In the genomic region with DNA sequence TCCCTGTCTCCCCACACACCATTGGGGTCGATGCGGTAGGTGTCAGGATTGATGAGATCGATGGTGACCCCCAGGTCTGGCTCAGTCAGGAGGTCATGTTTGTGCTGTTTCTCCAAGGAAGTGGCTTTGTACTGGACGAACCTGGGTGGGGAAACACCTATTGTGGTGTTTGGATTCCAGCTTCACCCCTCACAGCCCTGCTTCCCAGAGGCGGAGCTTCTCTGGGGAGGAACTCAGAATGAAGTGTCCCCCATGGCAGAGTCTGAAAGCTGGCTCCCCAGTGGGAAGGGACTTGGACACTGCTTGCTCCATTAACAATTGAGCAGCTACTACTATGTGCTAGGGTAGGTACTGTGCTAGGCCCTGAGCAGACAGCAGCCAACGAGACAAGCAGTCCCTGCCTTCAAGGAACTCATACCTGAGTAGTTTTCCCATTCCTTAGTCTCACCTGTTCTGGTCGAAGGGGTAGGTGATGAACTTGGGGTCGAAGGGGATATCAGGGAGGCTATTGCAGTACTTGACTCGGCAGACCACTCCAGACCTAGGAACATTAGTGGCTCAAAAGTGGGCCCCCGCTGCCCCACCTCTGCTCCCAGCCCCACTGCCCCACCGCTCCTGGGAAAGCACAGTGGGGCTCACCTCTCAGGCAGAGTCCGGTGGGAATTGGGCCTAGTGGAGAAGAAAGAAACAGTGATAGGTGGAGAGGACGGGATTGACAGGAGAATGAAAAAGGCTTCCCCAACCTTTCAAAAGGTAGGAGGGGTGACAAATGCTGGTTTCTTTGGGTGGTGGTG, we compare ENCODE assay signal across 8 cellular contexts. TPM values are rescaled to one million over a fixed set of nuclear protein-coding genes. Genes with fewer than 3 reads are reported as not detected.
A peak's percentile ranks its signal among the peaks of the same experiment; 100 is the strongest.
DNase-seq lines count a peak whose midpoint lies in the region; ATAC-seq and TF ChIP-seq lines count a peak whose summit lies in the region.

No MANE protein-coding gene starts in this region.

- CTCF ChIA-PET in HEK293 (lab: Yijun Ruan, JAX) = interaction anchor here (0.6 to 2.5 kb wide), 4 partner anchors 12 to 57 kb away, joined by 3 to 10 read pairs (median 3); no protein-coding TSS in a partner anchor

- peak overlapping the region; percentile 99 to 100 (median 100) for H3K9ac ChIP-seq in skeletal muscle tissue (ENCODE audit: low read depth in 1 of 3, low read length in 3 of 3)

- H3K9me3 ChIP-seq in HEK293 (ENCODE audit: control insufficient read depth, insufficient read depth, low read depth, low read length) = no peaks in the 10 kb centered on the region
- no peaks in the 10 kb centered on the region for H3K9me3 ChIP-seq in skeletal muscle tissue (ENCODE audit: control insufficient read depth in 3 of 3, low read length in 3 of 3)

- DNase-seq in foreskin fibroblast (no peak), AML-193 (lab: John Stamatoyannopoulos, UW) (no peak), NCI-H345 treated with DMSO at 0.1 percent for 48 hours (lab: John Stamatoyannopoulos, UW; ENCODE audit: unreplicated experiment) (no peak)

- H3K4me3 ChIP-seq in HEK293 (ENCODE audit: low read depth, low read length) = peak overlapping the region; percentile 68
- peak overlapping the region; percentile 93 to 100 for H3K4me3 ChIP-seq in foreskin fibroblast (ENCODE audit: low read depth in 1 of 2, low read length in 2 of 2)
- peak overlapping the region; percentile 92 to 100 (median 99) for H3K4me3 ChIP-seq in skeletal muscle tissue (ENCODE audit: low read length in 3 of 3)

- TF ChIP-seq CTCF in HEK293 (tag by site-specific recombination; IDR thresholded peaks at IDR 0.05) (no peak), VCaP (conservative IDR thresholded peaks at IDR 0.05) (no peak), foreskin fibroblast (IDR thresholded peaks at IDR 0.05; ENCODE audit: low read depth, low read length) (no peak)

- peaks cover 21% of the 10 kb centered on the region for H3K4me1 ChIP-seq in HEK293 (ENCODE audit: control insufficient read depth, insufficient read depth, low read length)
- H3K4me1 ChIP-seq in skeletal muscle tissue (ENCODE audit: control insufficient read depth in 3 of 3, insufficient read depth in 3 of 3, low read length in 3 of 3) = peaks cover 21 to 32% (median 21%) of the 10 kb centered on the region in 3 donors

- POLR2A ChIA-PET in HEK293 (lab: Yijun Ruan, JAX) = interaction anchor here (0.5 to 5.3 kb wide), 5 partner anchors 13 to 54 kb away, joined by 4 to 175 read pairs (median 6); a partner anchor contains a TSS

- peaks cover 62 to 70% of the 10 kb centered on the region in 2 experiments for H3K36me3 ChIP-seq in HEK293 (ENCODE audit: control insufficient read depth in 2 of 2, insufficient read depth in 1 of 2, low read length in 2 of 2)
- H3K36me3 ChIP-seq in skeletal muscle tissue (ENCODE audit: control insufficient read depth in 3 of 3, insufficient read depth in 3 of 3, low read length in 3 of 3) = peaks cover 49 to 60% (median 50%) of the 10 kb centered on the region in 3 donors

- ATAC-seq in HG02642 (IDR thresholded peaks at IDR 0.05; ENCODE audit: poor library complexity, unreplicated experiment) (no peak), GM21423 (IDR thresholded peaks at IDR 0.05; ENCODE audit: unreplicated experiment) (no peak)

- H3K27ac ChIP-seq in HEK293 (ENCODE audit: extremely low read depth, low read depth, low read length) = peak overlapping the region; percentile 97
- H3K27ac ChIP-seq in VCaP = peak overlapping the region; percentile 96
- H3K27ac ChIP-seq in skeletal muscle tissue (ENCODE audit: low read depth, low read length) = peak overlapping the region; percentile 99

- no peaks in the 10 kb centered on the region for H3K27me3 ChIP-seq in skeletal muscle tissue (ENCODE audit: control insufficient read depth in 3 of 3, insufficient read depth in 3 of 3, low read length in 3 of 3)

TF ChIP-seq in HEK293, 187 proteins besides CTCF, POLR2A, EP300 and RAD21 (continues in another document):
- TF ChIP-seq, protein P1, sequence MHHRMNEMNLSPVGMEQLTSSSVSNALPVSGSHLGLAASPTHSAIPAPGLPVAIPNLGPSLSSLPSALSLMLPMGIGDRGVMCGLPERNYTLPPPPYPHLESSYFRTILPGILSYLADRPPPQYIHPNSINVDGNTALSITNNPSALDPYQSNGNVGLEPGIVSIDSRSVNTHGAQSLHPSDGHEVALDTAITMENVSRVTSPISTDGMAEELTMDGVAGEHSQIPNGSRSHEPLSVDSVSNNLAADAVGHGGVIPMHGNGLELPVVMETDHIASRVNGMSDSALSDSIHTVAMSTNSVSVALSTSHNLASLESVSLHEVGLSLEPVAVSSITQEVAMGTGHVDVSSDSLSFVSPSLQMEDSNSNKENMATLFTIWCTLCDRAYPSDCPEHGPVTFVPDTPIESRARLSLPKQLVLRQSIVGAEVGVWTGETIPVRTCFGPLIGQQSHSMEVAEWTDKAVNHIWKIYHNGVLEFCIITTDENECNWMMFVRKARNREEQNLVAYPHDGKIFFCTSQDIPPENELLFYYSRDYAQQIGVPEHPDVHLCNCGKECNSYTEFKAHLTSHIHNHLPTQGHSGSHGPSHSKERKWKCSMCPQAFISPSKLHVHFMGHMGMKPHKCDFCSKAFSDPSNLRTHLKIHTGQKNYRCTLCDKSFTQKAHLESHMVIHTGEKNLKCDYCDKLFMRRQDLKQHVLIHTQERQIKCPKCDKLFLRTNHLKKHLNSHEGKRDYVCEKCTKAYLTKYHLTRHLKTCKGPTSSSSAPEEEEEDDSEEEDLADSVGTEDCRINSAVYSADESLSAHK (tag by site-specific recombination; IDR thresholded peaks at IDR 0.05) = no peak
- TF ChIP-seq, protein P2, sequence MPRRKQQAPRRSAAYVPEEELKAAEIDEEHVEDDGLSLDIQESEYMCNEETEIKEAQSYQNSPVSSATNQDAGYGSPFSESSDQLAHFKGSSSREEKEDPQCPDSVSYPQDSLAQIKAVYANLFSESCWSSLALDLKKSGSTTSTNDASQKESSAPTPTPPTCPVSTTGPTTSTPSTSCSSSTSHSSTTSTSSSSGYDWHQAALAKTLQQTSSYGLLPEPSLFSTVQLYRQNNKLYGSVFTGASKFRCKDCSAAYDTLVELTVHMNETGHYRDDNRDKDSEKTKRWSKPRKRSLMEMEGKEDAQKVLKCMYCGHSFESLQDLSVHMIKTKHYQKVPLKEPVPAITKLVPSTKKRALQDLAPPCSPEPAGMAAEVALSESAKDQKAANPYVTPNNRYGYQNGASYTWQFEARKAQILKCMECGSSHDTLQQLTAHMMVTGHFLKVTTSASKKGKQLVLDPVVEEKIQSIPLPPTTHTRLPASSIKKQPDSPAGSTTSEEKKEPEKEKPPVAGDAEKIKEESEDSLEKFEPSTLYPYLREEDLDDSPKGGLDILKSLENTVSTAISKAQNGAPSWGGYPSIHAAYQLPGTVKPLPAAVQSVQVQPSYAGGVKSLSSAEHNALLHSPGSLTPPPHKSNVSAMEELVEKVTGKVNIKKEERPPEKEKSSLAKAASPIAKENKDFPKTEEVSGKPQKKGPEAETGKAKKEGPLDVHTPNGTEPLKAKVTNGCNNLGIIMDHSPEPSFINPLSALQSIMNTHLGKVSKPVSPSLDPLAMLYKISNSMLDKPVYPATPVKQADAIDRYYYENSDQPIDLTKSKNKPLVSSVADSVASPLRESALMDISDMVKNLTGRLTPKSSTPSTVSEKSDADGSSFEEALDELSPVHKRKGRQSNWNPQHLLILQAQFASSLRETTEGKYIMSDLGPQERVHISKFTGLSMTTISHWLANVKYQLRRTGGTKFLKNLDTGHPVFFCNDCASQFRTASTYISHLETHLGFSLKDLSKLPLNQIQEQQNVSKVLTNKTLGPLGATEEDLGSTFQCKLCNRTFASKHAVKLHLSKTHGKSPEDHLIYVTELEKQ (tag by site-specific recombination; IDR thresholded peaks at IDR 0.05; ENCODE audit: borderline replicate concordance) = no peak
- TF ChIP-seq ZNF792 (tag by site-specific recombination; IDR thresholded peaks at IDR 0.05) (no peak), GLIS2 (tag by site-specific recombination; IDR thresholded peaks at IDR 0.05) (no peak; the same call in 1 of the 2 replicates), ZNF530 (tag by site-specific recombination; IDR thresholded peaks at IDR 0.05; ENCODE audit: low read depth) (no peak), ZNF350 (tag by site-specific recombination; IDR thresholded peaks at IDR 0.05) (no peak), SP7 (tag by site-specific recombination; IDR thresholded peaks at IDR 0.05) (no peak)
- TF ChIP-seq, protein P3, sequence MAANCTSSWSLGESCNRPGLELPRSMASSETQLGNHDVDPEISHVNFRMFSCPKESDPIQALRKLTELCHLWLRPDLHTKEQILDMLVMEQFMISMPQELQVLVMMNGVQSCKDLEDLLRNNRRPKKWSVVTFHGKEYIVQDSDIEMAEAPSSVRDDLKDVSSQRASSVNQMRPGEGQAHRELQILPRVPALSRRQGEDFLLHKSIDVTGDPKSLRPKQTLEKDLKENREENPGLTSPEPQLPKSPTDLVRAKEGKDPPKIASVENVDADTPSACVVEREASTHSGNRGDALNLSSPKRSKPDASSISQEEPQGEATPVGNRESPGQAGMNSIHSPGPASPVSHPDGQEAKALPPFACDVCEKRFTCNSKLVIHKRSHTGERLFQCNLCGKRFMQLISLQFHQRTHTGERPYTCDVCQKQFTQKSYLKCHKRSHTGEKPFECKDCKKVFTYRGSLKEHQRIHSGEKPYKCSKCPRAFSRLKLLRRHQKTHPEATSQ (tag by site-specific recombination; IDR thresholded peaks at IDR 0.05) = no peak
- TF ChIP-seq, protein P4, sequence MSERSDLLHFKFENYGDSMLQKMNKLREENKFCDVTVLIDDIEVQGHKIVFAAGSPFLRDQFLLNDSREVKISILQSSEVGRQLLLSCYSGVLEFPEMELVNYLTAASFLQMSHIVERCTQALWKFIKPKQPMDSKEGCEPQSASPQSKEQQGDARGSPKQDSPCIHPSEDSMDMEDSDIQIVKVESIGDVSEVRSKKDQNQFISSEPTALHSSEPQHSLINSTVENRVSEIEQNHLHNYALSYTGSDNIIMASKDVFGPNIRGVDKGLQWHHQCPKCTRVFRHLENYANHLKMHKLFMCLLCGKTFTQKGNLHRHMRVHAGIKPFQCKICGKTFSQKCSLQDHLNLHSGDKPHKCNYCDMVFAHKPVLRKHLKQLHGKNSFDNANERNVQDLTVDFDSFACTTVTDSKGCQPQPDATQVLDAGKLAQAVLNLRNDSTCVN (tag by site-specific recombination; optimal IDR thresholded peaks at IDR 0.05) = no peak
- TF ChIP-seq, protein P5, sequence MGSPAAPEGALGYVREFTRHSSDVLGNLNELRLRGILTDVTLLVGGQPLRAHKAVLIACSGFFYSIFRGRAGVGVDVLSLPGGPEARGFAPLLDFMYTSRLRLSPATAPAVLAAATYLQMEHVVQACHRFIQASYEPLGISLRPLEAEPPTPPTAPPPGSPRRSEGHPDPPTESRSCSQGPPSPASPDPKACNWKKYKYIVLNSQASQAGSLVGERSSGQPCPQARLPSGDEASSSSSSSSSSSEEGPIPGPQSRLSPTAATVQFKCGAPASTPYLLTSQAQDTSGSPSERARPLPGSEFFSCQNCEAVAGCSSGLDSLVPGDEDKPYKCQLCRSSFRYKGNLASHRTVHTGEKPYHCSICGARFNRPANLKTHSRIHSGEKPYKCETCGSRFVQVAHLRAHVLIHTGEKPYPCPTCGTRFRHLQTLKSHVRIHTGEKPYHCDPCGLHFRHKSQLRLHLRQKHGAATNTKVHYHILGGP (tag by site-specific recombination; IDR thresholded peaks at IDR 0.05) = no peak

RNA-seq across cellular contexts. Expression of a gene that starts 1.1 kb away (rescaled TPM):
- total RNA-seq in skeletal muscle tissue = 25.1 TPM

RNA-seq across cellular contexts. Expression of a gene that starts 1.4 kb away (rescaled TPM):
- total RNA-seq in skeletal muscle tissue = 9.4 TPM

RNA-seq across cellular contexts. Expression of a gene that starts 16.8 kb away (rescaled TPM):
- 3.1 TPM for total RNA-seq in skeletal muscle tissue

RNA-seq across cellular contexts. Expression of a gene that starts 22.7 kb away (rescaled TPM):
- 15.7 TPM for total RNA-seq in skeletal muscle tissue

RNA-seq across cellular contexts. Expression of a gene that starts 45.9 kb away (rescaled TPM):
- 128 TPM for total RNA-seq in skeletal muscle tissue
